Comparison of ENCODE assay signal across 20 cellular contexts in the genomic region with DNA sequence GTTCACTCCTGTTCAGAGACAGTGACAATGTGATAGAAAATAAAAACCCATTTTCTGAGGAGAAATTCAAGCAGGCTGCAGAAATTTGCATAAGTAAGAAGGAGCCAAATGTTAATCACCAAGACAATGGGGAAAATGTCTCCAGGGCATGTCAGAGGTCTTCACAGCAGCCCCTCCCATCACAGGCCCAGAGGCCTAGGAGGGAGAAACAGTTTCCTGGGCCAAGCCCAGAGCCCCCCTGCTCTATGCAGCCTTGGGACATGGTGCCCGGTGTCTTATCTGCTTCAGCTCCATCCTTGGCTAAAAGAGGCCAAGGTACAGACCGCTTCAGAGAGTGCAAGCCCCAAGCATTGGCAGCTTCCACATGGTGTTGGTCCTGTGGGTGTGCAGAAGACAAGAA. TPM values are rescaled to one million over a fixed set of nuclear protein-coding genes. Genes with fewer than 3 reads are reported as not detected.
"Had no signal": no experiment of that assay in that cellular context is flagged by ENCODE, and none has a peak within 500 bp of the region (broad histone marks: within the 10 kb centered on the region; RNA-seq: fewer than 3 reads in every experiment).

No MANE protein-coding gene starts in this region.

RNA-seq across cellular contexts. Expression of gene OR2J2, which starts 46.5 kb away (rescaled TPM):
- total RNA-seq: colonic mucosa, dermis microvascular lymphatic vessel endothelial cell, endodermal cell, esophagus mucosa, esophagus squamous epithelium, gastrocnemius medialis, glomerular endothelial cell, heart right ventricle, kidney, left colon, left lung, left ventricle myocardium superior, lower leg skin, lower lobe of right lung, lung microvascular endothelial cell, mesenteric fat pad, mesothelial cell of epicardium, mucosa of descending colon, myocyte had no signal
- polyA plus RNA-seq: heart right ventricle, immature natural killer cell had no signal
